Comparison of ENCODE assay signal across 18 cellular contexts in genomic region chr2:232076736-232077135, GRCh38.
DNase-seq lines count a peak whose midpoint lies in the region; ATAC-seq and TF ChIP-seq lines count a peak whose summit lies in the region.
"Had no signal": no experiment of that assay in that cellular context is flagged by ENCODE, and none has a peak within 500 bp of the region (broad histone marks: within the 10 kb centered on the region; RNA-seq: fewer than 3 reads in every experiment).

No MANE protein-coding gene starts in this region.

- in situ Hi-C loops in astrocyte of the spinal cord (cut with HindIII; ENCODE audit: low sequenced_read_pairs) (no loop called here), gastrocnemius medialis (cut with MboI; ENCODE audit: low sequenced_read_pairs in 4 of 4) (no loop called here)

- no peak overlapping the region for H3K4me3 ChIP-seq in astrocyte of the spinal cord (ENCODE audit: low read depth, low read length)
- H3K4me3 ChIP-seq in gastrocnemius medialis: no peak overlapping the region
- H3K4me3 ChIP-seq in body of pancreas: no peak overlapping the region
- H3K4me3 ChIP-seq: GM12878, SJCRH30 had no signal

- ATAC-seq in gastrocnemius medialis: peak; percentile 94 to 99
- no peak for ATAC-seq in body of pancreas

- H3K27me3 ChIP-seq in gastrocnemius medialis (no peaks in the 10 kb centered on the region), body of pancreas (no peaks in the 10 kb centered on the region)
- H3K27me3 ChIP-seq: SJCRH30 had no signal

- DNase-seq in Ammon's horn (ENCODE audit: low spot score) (peak; percentile 54), astrocyte of the spinal cord (ENCODE audit: low read depth, low spot score) (peak; percentile 29), fibroblast of the conjunctiva (ENCODE audit: low read depth) (peak; percentile 12), gastrocnemius medialis (peak in 1 of 2 donors; percentile 34), DMS53 (lab: John Stamatoyannopoulos, UW) (no peak), 8988T (no peak), body of pancreas (no peak)
- DNase-seq: C1 segment of cervical spinal cord; H7; NCI-H1048; NCI-H2107; NCI-H226; NCI-H526; NK-92 treated with Interleukin-12 subunit alpha and Interleukin-12 subunit beta, amount 100 ng/mL, for 24 hours; OCI-M1; RPMI8226 had no signal

- peaks cover 18 to 24% of the 10 kb centered on the region in 2 donors for H3K4me1 ChIP-seq in gastrocnemius medialis
- H3K4me1 ChIP-seq in body of pancreas: peaks cover 5% of the 10 kb centered on the region
- H3K4me1 ChIP-seq: SJCRH30 had no signal

- no peaks in the 10 kb centered on the region for H3K36me3 ChIP-seq in gastrocnemius medialis
- H3K36me3 ChIP-seq in body of pancreas (replicated peaks in 1 of 2; ENCODE audit: insufficient read depth in 1 of 2, low read depth in 2 of 2): no peaks in the 10 kb centered on the region
- H3K36me3 ChIP-seq: SJCRH30 had no signal

- 92 to 94% methylated on average over 3 of the region's 3 CpGs for WGBS in body of pancreas, 2 donors

- H3K27ac ChIP-seq in gastrocnemius medialis (no peak overlapping the region), body of pancreas (no peak overlapping the region)
- H3K27ac ChIP-seq: SJCRH30 had no signal

- no peaks in the 10 kb centered on the region for H3K9me3 ChIP-seq in gastrocnemius medialis
- H3K9me3 ChIP-seq in body of pancreas: no peaks in the 10 kb centered on the region
- H3K9me3 ChIP-seq: SJCRH30 had no signal

- TF ChIP-seq CTCF in astrocyte of the spinal cord (IDR thresholded peaks at IDR 0.05; ENCODE audit: low read depth, low read length): no peak
- TF ChIP-seq CTCF in gastrocnemius medialis (IDR thresholded peaks at IDR 0.05 in 4 of 5, conservative IDR thresholded peaks at IDR 0.05 in 1 of 5): no peak
- TF ChIP-seq CTCF in body of pancreas (IDR thresholded peaks at IDR 0.05): no peak

- TF ChIP-seq POLR2A in gastrocnemius medialis (IDR thresholded peaks at IDR 0.05) (no peak), body of pancreas (IDR thresholded peaks at IDR 0.05) (no peak)

- intact Hi-C loops in gastrocnemius medialis (cut with DNase I; ENCODE audit: low total_unique reads) (no loop called here), body of pancreas (cut with DNase I) (no loop called here)

Comparison
In these comparisons a context has a peak if more than half of its experiments do, and no peak if none do; other contexts are left out.
1. DNase-seq: peak in Ammon's horn (single experiment), astrocyte of the spinal cord (single experiment) and fibroblast of the conjunctiva (single experiment); none in DMS53 (single experiment), 8988T (single experiment) and body of pancreas (0 of 4).